In genomic region chr20:13996265-13996664, GRCh38 we compare ENCODE assay signal across 8 cellular contexts. TPM values are rescaled to one million over a fixed set of nuclear protein-coding genes. Genes with fewer than 3 reads are reported as not detected.
DNase-seq lines count a peak whose midpoint lies in the region; ATAC-seq and TF ChIP-seq lines count a peak whose summit lies in the region.

No MANE protein-coding gene starts in this region.

- TF ChIP-seq POLR2A in sigmoid colon (IDR thresholded peaks at IDR 0.05), result no peak

- no peak for ATAC-seq in T-cell (replicated peaks in 1 of 4)
- ATAC-seq in GM21390 (IDR thresholded peaks at IDR 0.05; ENCODE audit: unreplicated experiment), result no peak
- no peak for ATAC-seq in GM18858 (IDR thresholded peaks at IDR 0.05; ENCODE audit: unreplicated experiment)

- H3K27ac Mint-ChIP-seq in T-cell, result no peak overlapping the region

- no peaks in the 10 kb centered on the region for H3K4me1 ChIP-seq in right atrium auricular region
- peaks cover 0 to 12% (median 5%) of the 10 kb centered on the region in 4 donors for H3K4me1 ChIP-seq in sigmoid colon

- H3K4me3 Mint-ChIP-seq in T-cell, result peak overlapping the region in 2 of 3 donors; percentile 54 to 65

- peaks cover 0 to 6% (median 3%) of the 10 kb centered on the region in 3 donors for H3K4me1 Mint-ChIP-seq in T-cell

- CTCF ChIA-PET in HEK293T (lab: Yijun Ruan, JAX), result no interaction called here
- CTCF ChIA-PET in T-cell (lab: Charles Lee), result no interaction called here

- peaks cover 9 to 25% (median 17%) of the 10 kb centered on the region in 3 donors for H3K9me3 Mint-ChIP-seq in T-cell

- intact Hi-C loops in sigmoid colon (cut with DNase I), result loop anchor here (5.0 kb wide), 1 partner anchor 56 kb away; no protein-coding TSS in a partner anchor

- H3K27me3 Mint-ChIP-seq in T-cell, result peaks cover 9 to 20% of the 10 kb centered on the region in 2 donors

- 3 to 11% methylated on average over 13 of the region's 13 CpGs for WGBS in sigmoid colon, 2 donors

- TF ChIP-seq CTCF in right atrium auricular region (IDR thresholded peaks at IDR 0.05) (no peak), sigmoid colon (IDR thresholded peaks at IDR 0.05) (no peak)

- DNase-seq in HEK293T (ENCODE audit: extremely low spot score) (peak; percentile 8), T-cell (no peak), right atrium auricular region (ENCODE audit: low spot score) (no peak), sigmoid colon (no peak), GOT3 (lab: John Stamatoyannopoulos, UW) (no peak), NCI-H1105 treated with DMSO at 0.1 percent for 48 hours (lab: John Stamatoyannopoulos, UW) (no peak)

- H3K36me3 Mint-ChIP-seq in T-cell, result no peaks in the 10 kb centered on the region

- H3K4me3 ChIP-seq in right atrium auricular region (peak overlapping the region; percentile 63 to 69), sigmoid colon (peak overlapping the region; percentile 70 to 90 (median 81))

- POLR2A ChIA-PET in HEK293T (lab: Yijun Ruan, JAX) (interaction anchor here (1.6 kb wide), 1 partner anchor 211 kb away, joined by 4 read pairs; the partner anchor contains the start of genes ESF1 and NDUFAF5), T-cell (lab: Charles Lee) (no interaction called here)

- H3K27me3 ChIP-seq in right atrium auricular region, result no peaks in the 10 kb centered on the region
- H3K27me3 ChIP-seq in sigmoid colon, result no peaks in the 10 kb centered on the region

- H3K9me3 ChIP-seq in right atrium auricular region (peaks cover 0 to 11% of the 10 kb centered on the region in 2 donors), sigmoid colon (peaks cover 0 to 9% (median 2%) of the 10 kb centered on the region in 4 donors)

- H3K27ac ChIP-seq in right atrium auricular region (peak overlapping the region; percentile 68 to 79), sigmoid colon (peak overlapping the region; percentile 63 to 80 (median 78))

- TF ChIP-seq EP300 in sigmoid colon (IDR thresholded peaks at IDR 0.05), result no peak

- no peaks in the 10 kb centered on the region for H3K36me3 ChIP-seq in right atrium auricular region
- H3K36me3 ChIP-seq in sigmoid colon, result no peaks in the 10 kb centered on the region

TF ChIP-seq in HEK293T, 16 proteins besides CTCF, POLR2A, EP300 and RAD21:
- TF ChIP-seq PKNOX1 (IDR thresholded peaks at IDR 0.05) (peak; percentile 33; the same call in 1 of the 2 replicates), ARNT (IDR thresholded peaks at IDR 0.05) (no peak)

RNA-seq across cellular contexts. Expression of gene MACROD2, which starts 0.9 kb away (rescaled TPM):
- total RNA-seq in T-cell (1 to 10 TPM in 1 of 5 donors, under 1 TPM in 2, not detected in 2; 0.23 to 1.3 (median 0.51) TPM), right atrium auricular region (10 to 100 TPM in 1 of 2 donors, under 1 TPM in 1; 0.94 to 10.4 TPM), sigmoid colon (10 to 100 TPM in 1 of 4 donors, 1 to 10 TPM in 3; 5.8 to 22.4 (median 8.9) TPM)
- polyA plus RNA-seq in sigmoid colon, result 1 to 10 TPM; 1.2 to 1.7 (median 1.2) TPM

RNA-seq across cellular contexts. Expression of gene SEL1L2, which starts 5.9 kb away (rescaled TPM):
- total RNA-seq in T-cell (not detected), right atrium auricular region (not detected), sigmoid colon (1 to 10 TPM in 1 of 4 donors, not detected in 3; 3.3 TPM)
- polyA plus RNA-seq in sigmoid colon, result under 1 TPM in 1 of 3 donors, not detected in 2; 0.16 TPM
